Comparison of ENCODE assay signal across 34 cellular contexts in the genomic region with DNA sequence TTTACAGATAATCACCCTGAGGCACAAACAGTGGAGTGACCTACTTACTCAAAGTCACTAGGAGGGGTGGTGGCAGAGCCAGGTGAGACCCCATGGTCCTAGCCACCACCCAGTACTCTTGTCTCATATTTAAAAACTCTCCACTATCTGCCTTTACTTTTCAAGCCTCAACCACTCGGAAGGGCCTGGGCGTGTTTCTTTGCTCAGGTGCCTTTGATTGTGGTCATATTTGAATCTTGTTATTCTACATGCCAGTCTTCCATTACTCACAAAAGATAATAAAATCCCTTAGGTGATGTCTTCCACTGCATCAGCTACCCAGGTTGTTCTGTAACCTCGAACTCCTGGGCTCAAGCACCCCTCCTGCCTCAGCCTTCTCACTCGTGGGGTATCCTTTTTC. TPM values are rescaled to one million over a fixed set of nuclear protein-coding genes. Genes with fewer than 3 reads are reported as not detected.
"Had no signal": no experiment of that assay in that cellular context is flagged by ENCODE, and none has a peak within 500 bp of the region (broad histone marks: within the 10 kb centered on the region; RNA-seq: fewer than 3 reads in every experiment).

No MANE protein-coding gene starts in this region.

- DNase-seq: activated CD4-positive, alpha-beta memory T cell treated with anti-CD3 and anti-CD28 coated beads, Interleukin-2, amount 10 ng/mL, durations not matched to agents 7 days and 5 days; activated CD4-positive, alpha-beta T cell treated with anti-CD3 and anti-CD28 coated beads for 4 hours; activated CD8-positive, alpha-beta memory T cell treated with anti-CD3 and anti-CD28 coated beads for 24 hours; activated CD8-positive, alpha-beta memory T cell treated with anti-CD3 and anti-CD28 coated beads, Interleukin-2, amount 10 ng/mL, durations not matched to agents 7 days and 5 days; activated gamma-delta T cell; activated naive CD4-positive, alpha-beta T cell treated with Interleukin-2 at 50 U/mL for 16 hours; activated naive CD8-positive, alpha-beta T cell treated with anti-CD3 and anti-CD28 coated beads, Interleukin-2, amount 10 ng/mL, durations not matched to agents 7 days and 5 days; activated T-cell treated with anti-CD3 and anti-CD28 coated beads, Interleukin-2, amount 50 U/mL, for 1 hour; activated T-cell treated with anti-CD3 and anti-CD28 coated beads, Interleukin-2, amount 50 U/mL, for 72 hours; amygdala; Kasumi-1; KG1; NCI-H1092 treated with DMSO at 0.1 percent for 48 hours; NCI-H1417 treated with DMSO at 0.1 percent for 48 hours; NCI-H1694 treated with DMSO at 0.1 percent for 48 hours; NCI-H2029; NCI-H2171 treated with DMSO at 0.1 percent for 48 hours; NCI-H2227 treated with DMSO at 0.1 percent for 48 hours; NCI-H446; NCI-H510A treated with DMSO at 0.1 percent for 48 hours; NCI-H69; Peyer's patch; RPMI8226; SHP77 treated with DMSO at 0.1 percent for 48 hours; SK-N-SH had no signal

- H3K4me3 ChIP-seq: ascending aorta, cardiac muscle cell, Peyer's patch, SJSA1 had no signal

- H3K4me1 Mint-ChIP-seq: activated CD4-positive, alpha-beta memory T cell treated with anti-CD3 and anti-CD28 coated beads, Interleukin-2, amount 10 ng/mL, durations not matched to agents 7 days and 5 days; activated CD8-positive, alpha-beta memory T cell treated with anti-CD3 and anti-CD28 coated beads, Interleukin-2, amount 10 ng/mL, durations not matched to agents 7 days and 5 days; activated naive CD4-positive, alpha-beta T cell treated with anti-CD3 and anti-CD28 coated beads, Interleukin-2, amount 50 U/mL, for 24 hours; activated naive CD8-positive, alpha-beta T cell treated with anti-CD3 and anti-CD28 coated beads, Interleukin-2, amount 10 ng/mL, durations not matched to agents 7 days and 5 days; activated T-helper 17 cell treated with anti-CD3 and anti-CD28 coated beads, Interleukin-2, amount 50 U/mL, for 72 hours; central memory CD8-positive, alpha-beta T cell had no signal

- H3K36me3 Mint-ChIP-seq: activated naive CD4-positive, alpha-beta T cell treated with anti-CD3 and anti-CD28 coated beads, Interleukin-2, amount 50 U/mL, for 24 hours; activated naive CD8-positive, alpha-beta T cell treated with anti-CD3 and anti-CD28 coated beads, Interleukin-2, amount 10 ng/mL, durations not matched to agents 7 days and 5 days had no signal

- H3K4me1 ChIP-seq: ascending aorta, SJSA1 had no signal

- ATAC-seq: activated CD4-positive, CD25-positive, alpha-beta regulatory T cell treated with anti-CD3 and anti-CD28 coated beads, Interleukin-2, amount 50 U/mL, for 24 hours; activated CD8-positive, alpha-beta memory T cell treated with anti-CD3 and anti-CD28 coated beads, Interleukin-2, amount 10 ng/mL, durations not matched to agents 7 days and 5 days; activated T-cell treated with anti-CD3 and anti-CD28 coated beads, Interleukin-2, amount 50 U/mL, for 72 hours; activated T-helper 17 cell treated with anti-CD3 and anti-CD28 coated beads, Interleukin-2, amount 50 U/mL, for 72 hours had no signal

- H3K4me3 Mint-ChIP-seq: activated CD4-positive, alpha-beta memory T cell treated with anti-CD3 and anti-CD28 coated beads, Interleukin-2, amount 10 ng/mL, durations not matched to agents 7 days and 5 days; activated CD8-positive, alpha-beta memory T cell treated with anti-CD3 and anti-CD28 coated beads, Interleukin-2, amount 10 ng/mL, durations not matched to agents 7 days and 5 days; activated naive CD4-positive, alpha-beta T cell treated with anti-CD3 and anti-CD28 coated beads, Interleukin-2, amount 50 U/mL, for 24 hours; activated naive CD8-positive, alpha-beta T cell treated with anti-CD3 and anti-CD28 coated beads, Interleukin-2, amount 10 ng/mL, durations not matched to agents 7 days and 5 days; activated T-cell treated with anti-CD3 and anti-CD28 coated beads, Interleukin-2, amount 50 U/mL, for 72 hours; activated T-helper 17 cell treated with anti-CD3 and anti-CD28 coated beads, Interleukin-2, amount 50 U/mL, for 72 hours; central memory CD8-positive, alpha-beta T cell; T-helper 1 cell treated with Interleukin-12 subunit alpha and Interleukin-12 subunit beta and Interleukin-4 antibody, amounts not matched to agents 30 μg/mL and 1 μg/mL, for 36 hours; T-helper 2 cell treated with Interferon-gamma antibody and Interleukin-4, amounts not matched to agents 5 μg/mL and 100 μg/mL, for 36 hours had no signal

- H3K9me3 ChIP-seq: ascending aorta, Peyer's patch, SJSA1, SK-N-SH had no signal

- H3K27ac Mint-ChIP-seq: activated CD4-positive, alpha-beta memory T cell treated with anti-CD3 and anti-CD28 coated beads, Interleukin-2, amount 10 ng/mL, durations not matched to agents 7 days and 5 days; activated CD8-positive, alpha-beta memory T cell treated with anti-CD3 and anti-CD28 coated beads, Interleukin-2, amount 10 ng/mL, durations not matched to agents 7 days and 5 days; activated naive CD4-positive, alpha-beta T cell treated with anti-CD3 and anti-CD28 coated beads, Interleukin-2, amount 50 U/mL, for 24 hours; activated naive CD8-positive, alpha-beta T cell treated with anti-CD3 and anti-CD28 coated beads, Interleukin-2, amount 10 ng/mL, durations not matched to agents 7 days and 5 days; activated T-cell treated with anti-CD3 and anti-CD28 coated beads, Interleukin-2, amount 50 U/mL, for 72 hours; activated T-helper 17 cell treated with anti-CD3 and anti-CD28 coated beads, Interleukin-2, amount 50 U/mL, for 72 hours; T-helper 1 cell treated with Interleukin-12 subunit alpha and Interleukin-12 subunit beta and Interleukin-4 antibody, amounts not matched to agents 30 μg/mL and 1 μg/mL, for 36 hours; T-helper 2 cell treated with Interferon-gamma antibody and Interleukin-4, amounts not matched to agents 5 μg/mL and 100 μg/mL, for 36 hours had no signal

- H3K36me3 ChIP-seq: ascending aorta, cardiac muscle cell, Peyer's patch, SJSA1 had no signal

- H3K9me3 Mint-ChIP-seq: activated CD4-positive, alpha-beta memory T cell treated with anti-CD3 and anti-CD28 coated beads, Interleukin-2, amount 10 ng/mL, durations not matched to agents 7 days and 5 days; activated naive CD4-positive, alpha-beta T cell treated with anti-CD3 and anti-CD28 coated beads, Interleukin-2, amount 50 U/mL, for 24 hours; activated naive CD8-positive, alpha-beta T cell treated with anti-CD3 and anti-CD28 coated beads, Interleukin-2, amount 10 ng/mL, durations not matched to agents 7 days and 5 days; activated T-cell treated with anti-CD3 and anti-CD28 coated beads, Interleukin-2, amount 50 U/mL, for 72 hours; activated T-helper 17 cell treated with anti-CD3 and anti-CD28 coated beads, Interleukin-2, amount 50 U/mL, for 72 hours; central memory CD8-positive, alpha-beta T cell; T-helper 1 cell treated with Interleukin-12 subunit alpha and Interleukin-12 subunit beta and Interleukin-4 antibody, amounts not matched to agents 30 μg/mL and 1 μg/mL, for 36 hours; T-helper 2 cell treated with Interferon-gamma antibody and Interleukin-4, amounts not matched to agents 5 μg/mL and 100 μg/mL, for 36 hours had no signal

RNA-seq across cellular contexts. Expression of gene TRIM36, which starts 20.7 kb away (rescaled TPM):
- total RNA-seq: activated T-cell treated with anti-CD3 and anti-CD28 coated beads, Interleukin-2, amount 50 U/mL, for 72 hours had no signal
